8 cellular contexts compared by ENCODE assay signal in the genomic region with DNA sequence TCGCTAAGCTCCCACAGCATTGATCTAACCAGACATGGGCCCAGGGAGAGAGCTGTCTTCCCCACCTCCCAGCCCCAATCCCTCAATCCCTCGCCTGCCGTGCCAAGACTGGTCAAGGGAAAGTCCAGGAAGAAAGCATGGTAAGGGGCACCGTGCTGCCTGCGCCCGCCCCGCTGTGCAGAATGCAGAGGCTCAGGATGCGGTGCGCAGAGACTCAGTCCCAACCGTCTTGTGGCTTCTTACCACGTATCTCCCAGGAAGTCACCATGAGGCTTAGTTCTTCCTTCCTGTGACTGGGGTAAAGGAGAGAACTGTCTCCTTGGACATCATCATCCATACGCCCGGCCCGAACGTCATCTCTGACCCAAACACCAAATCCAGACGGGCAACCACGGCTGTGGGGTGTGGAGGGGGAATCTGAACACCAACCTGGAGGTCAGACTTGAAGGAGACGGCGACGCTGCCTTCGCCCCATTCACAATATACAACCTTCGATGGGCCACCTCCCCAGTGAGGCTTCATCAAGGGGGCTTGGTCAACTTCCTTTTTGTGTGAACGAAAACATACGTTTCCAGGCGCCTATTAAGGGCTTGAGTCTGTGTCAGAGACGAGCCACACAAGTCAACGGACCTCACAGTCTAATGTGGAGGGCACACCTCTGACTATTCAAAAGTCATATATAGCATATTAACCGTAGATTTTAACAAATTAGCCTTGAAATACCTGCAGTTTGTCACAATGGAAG. TPM values are rescaled to one million over a fixed set of nuclear protein-coding genes. Genes with fewer than 3 reads are reported as not detected.
DNase-seq lines count a peak whose midpoint lies in the region; ATAC-seq, FAIRE-seq and TF ChIP-seq lines count a peak whose summit lies in the region.
"Not testable (repeated sequence)": the region's sequence is repeated elsewhere in the genome, so short reads cannot be mapped to it uniquely, and the experiment has no call there.
"Had no signal": no experiment of that assay in that cellular context is flagged by ENCODE, and none has a peak within 500 bp of the region (broad histone marks: within the 10 kb centered on the region; RNA-seq: fewer than 3 reads in every experiment).

No MANE protein-coding gene starts in this region.

- H3K27ac Mint-ChIP-seq in activated CD8-positive, alpha-beta T cell treated with anti-CD3 and anti-CD28 coated beads for 36 hours = peak overlapping the region; percentile 3
- H3K27ac Mint-ChIP-seq in activated naive CD8-positive, alpha-beta T cell = peak overlapping the region; percentile 81
- H3K27ac Mint-ChIP-seq in naive thymus-derived CD4-positive, alpha-beta T cell = peak overlapping the region in 8 of 9 donors; percentile 36 to 94 (median 86)
- H3K27ac Mint-ChIP-seq in stimulated activated memory B cell treated with anti-CD40 and anti-IgM and Interleukin-4, amounts not matched to agents 10 μg/mL and 1 μg/mL and 100 μg/mL, for 72 hours = peak overlapping the region; percentile 8

- H3K4me2 ChIP-seq in OCI-LY1 (ENCODE audit: low read length) = not testable (repeated sequence)

- not testable (repeated sequence) for H3K36me3 Mint-ChIP-seq in activated CD8-positive, alpha-beta T cell treated with anti-CD3 and anti-CD28 coated beads for 36 hours (ENCODE audit: low read depth); activated naive CD8-positive, alpha-beta T cell; stimulated activated memory B cell treated with anti-CD40 and anti-IgM and Interleukin-4, amounts not matched to agents 10 μg/mL and 1 μg/mL and 100 μg/mL, for 72 hours
- H3K36me3 Mint-ChIP-seq in naive thymus-derived CD4-positive, alpha-beta T cell = peaks cover 0 to 25% (median 0%) of the 10 kb centered on the region in 5 donors

- not testable (repeated sequence) for TF ChIP-seq CTCF in OCI-LY1 (IDR thresholded peaks at IDR 0.05; ENCODE audit: low read length); activated CD8-positive, alpha-beta T cell treated with anti-CD3 and anti-CD28 coated beads for 36 hours (IDR thresholded peaks at IDR 0.05)

- DNase-seq in GM19239 (ENCODE audit: insufficient read length, low spot score); activated CD8-positive, alpha-beta T cell treated with anti-CD3 and anti-CD28 coated beads for 36 hours: not testable (repeated sequence)
- peak; percentile 64 for DNase-seq in cardiac septum (ENCODE audit: low spot score)
- peak in 2 of 9 donors; percentile 30 to 39 for DNase-seq in naive thymus-derived CD4-positive, alpha-beta T cell

- not testable (repeated sequence) for H2AFZ ChIP-seq in OCI-LY1 (ENCODE audit: low read length)

- not testable (repeated sequence) for H3K4me3 ChIP-seq in OCI-LY1 (ENCODE audit: low read depth, low read length, poor library complexity, severe bottlenecking)
- peak overlapping the region; percentile 21 for H3K4me3 ChIP-seq in naive thymus-derived CD4-positive, alpha-beta T cell (ENCODE audit: low read length)

- not testable (repeated sequence) for H3K79me2 ChIP-seq in OCI-LY1 (ENCODE audit: insufficient read depth, low read length)

- H3K27me3 ChIP-seq in OCI-LY1 (ENCODE audit: insufficient read depth, low read length); naive thymus-derived CD4-positive, alpha-beta T cell (ENCODE audit: control insufficient read depth in 2 of 2, insufficient read depth in 2 of 2, low read length in 2 of 2): not testable (repeated sequence)

- peaks cover 13% of the 10 kb centered on the region for H3K27me3 Mint-ChIP-seq in activated CD8-positive, alpha-beta T cell treated with anti-CD3 and anti-CD28 coated beads for 36 hours
- H3K27me3 Mint-ChIP-seq in activated naive CD8-positive, alpha-beta T cell; stimulated activated memory B cell treated with anti-CD40 and anti-IgM and Interleukin-4, amounts not matched to agents 10 μg/mL and 1 μg/mL and 100 μg/mL, for 72 hours: not testable (repeated sequence)
- H3K27me3 Mint-ChIP-seq in naive thymus-derived CD4-positive, alpha-beta T cell = peaks cover 0 to 40% (median 0%) of the 10 kb centered on the region in 5 donors

- FAIRE-seq in GM19239 (lab: Jason Lieb, UNC) = peak; percentile 14

- POLR2A ChIA-PET in activated CD8-positive, alpha-beta T cell treated with anti-CD3 and anti-CD28 coated beads for 36 hours (lab: Charles Lee) = interaction anchor here (1.8 kb wide), 1 partner anchor 13 kb away, joined by 6 read pairs; no protein-coding TSS in a partner anchor
- POLR2A ChIA-PET in naive thymus-derived CD4-positive, alpha-beta T cell (lab: Charles Lee) = interaction anchor here (0.6 to 2.4 kb wide), 3 partner anchors 13 to 15 kb away, joined by 4 to 12 read pairs (median 6); no protein-coding TSS in a partner anchor

- peak overlapping the region; percentile 45 for H3K27ac ChIP-seq in OCI-LY1 (ENCODE audit: low read depth, low read length, poor library complexity, severe bottlenecking)
- not testable (repeated sequence) for H3K27ac ChIP-seq in naive thymus-derived CD4-positive, alpha-beta T cell (ENCODE audit: low read depth, low read length)

- ATAC-seq in activated CD8-positive, alpha-beta T cell treated with anti-CD3 and anti-CD28 coated beads for 36 hours; naive thymus-derived CD4-positive, alpha-beta T cell; stimulated activated memory B cell treated with anti-CD40 and anti-IgM and Interleukin-4, amounts not matched to agents 10 μg/mL and 1 μg/mL and 100 μg/mL, for 72 hours: not testable (repeated sequence)

- H3K4me1 Mint-ChIP-seq in activated CD8-positive, alpha-beta T cell treated with anti-CD3 and anti-CD28 coated beads for 36 hours (ENCODE audit: low read depth) = peaks cover 73% of the 10 kb centered on the region
- H3K4me1 Mint-ChIP-seq in activated naive CD8-positive, alpha-beta T cell (ENCODE audit: low read depth) = peaks cover 80% of the 10 kb centered on the region
- peaks cover 54 to 95% (median 83%) of the 10 kb centered on the region in 7 donors for H3K4me1 Mint-ChIP-seq in naive thymus-derived CD4-positive, alpha-beta T cell
- peaks cover 61% of the 10 kb centered on the region for H3K4me1 Mint-ChIP-seq in stimulated activated memory B cell treated with anti-CD40 and anti-IgM and Interleukin-4, amounts not matched to agents 10 μg/mL and 1 μg/mL and 100 μg/mL, for 72 hours

- H3K4me1 ChIP-seq in OCI-LY1 (ENCODE audit: insufficient read depth, low read length, severe bottlenecking) = peaks cover 44% of the 10 kb centered on the region
- peaks cover 51 to 75% of the 10 kb centered on the region in 2 donors for H3K4me1 ChIP-seq in naive thymus-derived CD4-positive, alpha-beta T cell (ENCODE audit: control insufficient read depth in 2 of 2, insufficient read depth in 2 of 2, low read length in 2 of 2)

- not testable (repeated sequence) for H3F3A ChIP-seq in OCI-LY1 (ENCODE audit: insufficient read depth, low read length)

- CTCF ChIA-PET in activated CD8-positive, alpha-beta T cell treated with anti-CD3 and anti-CD28 coated beads for 36 hours (lab: Charles Lee) = interaction anchor here (1.2 to 1.6 kb wide), 2 partner anchors 10 to 41 kb away, joined by 4 read pairs; partner anchors contain the start of gene LAIR1
- CTCF ChIA-PET in naive thymus-derived CD4-positive, alpha-beta T cell (lab: Charles Lee) = interaction anchor here (1.2 kb wide), 1 partner anchor 15 kb away, joined by 9 read pairs; no protein-coding TSS in a partner anchor

- peak overlapping the region; percentile 41 for H3K4me3 Mint-ChIP-seq in activated CD8-positive, alpha-beta T cell treated with anti-CD3 and anti-CD28 coated beads for 36 hours
- peak overlapping the region; percentile 86 for H3K4me3 Mint-ChIP-seq in activated naive CD8-positive, alpha-beta T cell
- peak overlapping the region; percentile 58 to 95 (median 88) for H3K4me3 Mint-ChIP-seq in naive thymus-derived CD4-positive, alpha-beta T cell
- not testable (repeated sequence) for H3K4me3 Mint-ChIP-seq in stimulated activated memory B cell treated with anti-CD40 and anti-IgM and Interleukin-4, amounts not matched to agents 10 μg/mL and 1 μg/mL and 100 μg/mL, for 72 hours

- not testable (repeated sequence) for H3K9ac ChIP-seq in OCI-LY1 (ENCODE audit: low read length)

- H3K9me2 ChIP-seq in OCI-LY1 (ENCODE audit: low read depth, low read length) = not testable (repeated sequence)

- not testable (repeated sequence) for H4K20me1 ChIP-seq in OCI-LY1 (ENCODE audit: insufficient read depth, low read length)

- H3K9me3 ChIP-seq in OCI-LY1 (ENCODE audit: low read length); naive thymus-derived CD4-positive, alpha-beta T cell (ENCODE audit: control insufficient read depth in 2 of 3, low read length in 3 of 3): not testable (repeated sequence)

- intact Hi-C loops in activated CD8-positive, alpha-beta T cell treated with anti-CD3 and anti-CD28 coated beads for 36 hours (cut with micrococcal nuclease); cardiac septum (cut with DNase I): not testable (repeated sequence)
- intact Hi-C loops in naive thymus-derived CD4-positive, alpha-beta T cell (cut with micrococcal nuclease) = loop anchor here in 1 of 2 donors (10.0 kb wide), 1 partner anchor 511 kb away; the partner anchor contains the start of gene MYADM

- H3K9me3 Mint-ChIP-seq in activated CD8-positive, alpha-beta T cell treated with anti-CD3 and anti-CD28 coated beads for 36 hours; activated naive CD8-positive, alpha-beta T cell (ENCODE audit: low read depth); naive thymus-derived CD4-positive, alpha-beta T cell; stimulated activated memory B cell treated with anti-CD40 and anti-IgM and Interleukin-4, amounts not matched to agents 10 μg/mL and 1 μg/mL and 100 μg/mL, for 72 hours: not testable (repeated sequence)

- not testable (repeated sequence) for H3K36me3 ChIP-seq in OCI-LY1 (ENCODE audit: insufficient read depth, low read length); naive thymus-derived CD4-positive, alpha-beta T cell (ENCODE audit: control insufficient read depth in 2 of 3, insufficient read depth in 3 of 3, low read length in 3 of 3)

RNA-seq across cellular contexts. Expression of gene LAIR1, which starts 10.6 kb away (rescaled TPM):
- total RNA-seq in activated CD8-positive, alpha-beta T cell treated with anti-CD3 and anti-CD28 coated beads for 36 hours = 10 to 100 TPM; 11.3 TPM
- 5.1 TPM for total RNA-seq in cardiac septum
- 10 to 100 TPM; 47.0 to 92.3 (median 82.3) TPM for total RNA-seq in naive thymus-derived CD4-positive, alpha-beta T cell
- 10 to 100 TPM; 48.6 to 98.1 TPM for polyA plus RNA-seq in naive thymus-derived CD4-positive, alpha-beta T cell

RNA-seq across cellular contexts. Expression of gene LILRA4, which starts 36.4 kb away (rescaled TPM):
- not detected for total RNA-seq in activated CD8-positive, alpha-beta T cell treated with anti-CD3 and anti-CD28 coated beads for 36 hours
- not detected for total RNA-seq in cardiac septum
- 1 to 10 TPM in 2 of 5 experiments, not detected in 3; 3.5 to 8.9 TPM for total RNA-seq in naive thymus-derived CD4-positive, alpha-beta T cell
- not detected for polyA plus RNA-seq in naive thymus-derived CD4-positive, alpha-beta T cell
- total RNA-seq: left lobe of liver had no signal

RNA-seq across cellular contexts. Expression of gene TTYH1, which starts 39.9 kb away (rescaled TPM):
- total RNA-seq in activated CD8-positive, alpha-beta T cell treated with anti-CD3 and anti-CD28 coated beads for 36 hours = under 1 TPM in 1 of 2 experiments, not detected in 1; 0.70 TPM
- total RNA-seq in cardiac septum = 1.3 TPM
- total RNA-seq in naive thymus-derived CD4-positive, alpha-beta T cell = 1 to 10 TPM in 1 of 5 experiments, under 1 TPM in 1, not detected in 3; 0.10 to 1.8 TPM
- polyA plus RNA-seq in naive thymus-derived CD4-positive, alpha-beta T cell = under 1 TPM; 0.23 to 0.40 TPM

Comparison
In these comparisons a context has a peak if more than half of its experiments do, and no peak if none do; other contexts are left out.
1. H3K27ac Mint-ChIP-seq: peak in every context shown above with its lines; median percentile 86 in naive thymus-derived CD4-positive, alpha-beta T cell; 81 in activated naive CD8-positive, alpha-beta T cell; 8 in stimulated activated memory B cell treated with anti-CD40 and anti-IgM and Interleukin-4, amounts not matched to agents 10 μg/mL and 1 μg/mL and 100 μg/mL, for 72 hours; 3 in activated CD8-positive, alpha-beta T cell treated with anti-CD3 and anti-CD28 coated beads for 36 hours.